16 cellular contexts compared by ENCODE assay signal in the genomic region with DNA sequence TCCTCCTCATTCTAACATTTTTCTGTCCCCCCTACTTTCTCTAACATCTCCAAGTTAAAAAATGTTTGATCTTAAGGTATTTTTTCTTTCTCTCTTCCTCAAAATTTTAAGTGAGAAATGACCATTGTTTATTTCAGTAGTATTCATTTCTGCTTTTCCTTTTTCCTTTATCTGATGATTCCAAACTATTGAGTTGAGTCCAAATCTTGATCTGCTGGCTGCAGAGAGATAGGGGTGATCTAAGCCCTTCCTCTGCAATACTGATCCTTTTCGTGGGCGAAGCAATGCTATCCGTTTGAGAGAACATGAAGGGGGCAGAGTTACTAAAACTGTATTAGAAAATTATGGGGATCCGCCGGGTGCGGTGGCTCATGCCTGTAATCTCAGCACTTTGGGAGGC. TPM values are rescaled to one million over a fixed set of nuclear protein-coding genes. Genes with fewer than 3 reads are reported as not detected.
DNase-seq lines count a peak whose midpoint lies in the region; ATAC-seq, FAIRE-seq and TF ChIP-seq lines count a peak whose summit lies in the region.
"Had no signal": no experiment of that assay in that cellular context is flagged by ENCODE, and none has a peak within 500 bp of the region (broad histone marks: within the 10 kb centered on the region; RNA-seq: fewer than 3 reads in every experiment).

No MANE protein-coding gene starts in this region.

- no peak for ATAC-seq in CD8-positive, alpha-beta T cell
- ATAC-seq in HG02678 (IDR thresholded peaks at IDR 0.05; ENCODE audit: unreplicated experiment) = no peak
- no peak for ATAC-seq in HG03439 (IDR thresholded peaks at IDR 0.05; ENCODE audit: unreplicated experiment)
- ATAC-seq in HG02870 (IDR thresholded peaks at IDR 0.05; ENCODE audit: unreplicated experiment) = no peak

- peaks cover 15% of the 10 kb centered on the region for H3K23me2 ChIP-seq in H1 (ENCODE audit: low read depth, low read length)

- H3K36me3 Mint-ChIP-seq in CD8-positive, alpha-beta T cell = no peaks in the 10 kb centered on the region

- H3K27ac ChIP-seq in CD8-positive, alpha-beta T cell (ENCODE audit: low read depth, low read length) = no peak overlapping the region
- no peak overlapping the region for H3K27ac ChIP-seq in H1 (ENCODE audit: low read depth, low read length)
- peak overlapping the region; percentile 98 for H3K27ac ChIP-seq in neural cell (ENCODE audit: low read length)
- H3K27ac ChIP-seq: BLaER1 treated with 17β-estradiol and CSF1 and Interleukin-3, amounts not matched to agents 10 nM and 100 nM; esophagus squamous epithelium; tibial nerve had no signal

- DNase-seq in CD8-positive, alpha-beta T cell = no peak
- DNase-seq in NCI-H2227 treated with DMSO at 0.1 percent for 48 hours (lab: John Stamatoyannopoulos, UW) = peak; percentile 44
- no peak for DNase-seq in H1 (ENCODE audit: low read depth in 1 of 2, low spot score in 2 of 2)
- no peak for DNase-seq in DMS79 treated with DMSO at 0.1 percent for 48 hours (lab: John Stamatoyannopoulos, UW)
- DNase-seq: activated CD4-positive, CD25-positive, alpha-beta regulatory T cell; activated naive CD8-positive, alpha-beta T cell treated with anti-CD3 and anti-CD28 coated beads, Interleukin-2, amount 10 ng/mL, durations not matched to agents 7 days and 5 days; esophagus squamous epithelium; SW 1271 had no signal

- FAIRE-seq in H1 (lab: Jason Lieb, UNC) = no peak
- FAIRE-seq: GM12892 had no signal

- peaks cover 60% of the 10 kb centered on the region for H3K27me3 Mint-ChIP-seq in CD8-positive, alpha-beta T cell (ENCODE audit: low read depth)

- intact Hi-C loops in CD8-positive, alpha-beta T cell (cut with DNase I, micrococcal nuclease) = no loop called here

- peaks cover 2% of the 10 kb centered on the region; the same call in 1 of the 2 replicates for H3K79me1 ChIP-seq in H1 (ENCODE audit: low read depth, low read length)

- H3K4ac ChIP-seq in H1 (replicated peaks; ENCODE audit: insufficient read length, low read depth, low read length) = no peak overlapping the region

- no peak for TF ChIP-seq RAD21 in H1 (IDR thresholded peaks at IDR 0.05 in 1 of 2, conservative IDR thresholded peaks at IDR 0.05 in 1 of 2; ENCODE audit: low read depth in 2 of 2, low read length in 2 of 2)
- no peak for TF ChIP-seq RAD21 in neural cell (conservative IDR thresholded peaks at IDR 0.05)

- no peak overlapping the region for H3K27ac Mint-ChIP-seq in CD8-positive, alpha-beta T cell
- H3K27ac Mint-ChIP-seq: activated naive CD8-positive, alpha-beta T cell treated with anti-CD3 and anti-CD28 coated beads, Interleukin-2, amount 10 ng/mL, durations not matched to agents 7 days and 5 days had no signal

- H4K5ac ChIP-seq in H1 (ENCODE audit: insufficient read length, low read depth, low read length) = no peak overlapping the region

- no peak overlapping the region; the same call in 1 of the 2 replicates for H3K18ac ChIP-seq in H1 (ENCODE audit: extremely low read depth, low read length)

- H3K4me3 ChIP-seq in CD8-positive, alpha-beta T cell (ENCODE audit: low read depth, low read length) = no peak overlapping the region
- H3K4me3 ChIP-seq in H1 (ENCODE audit: extremely low read depth in 1 of 4, insufficient read depth in 2 of 4, low read depth in 3 of 4, low read length in 4 of 4) = peak overlapping the region; percentile 54 to 87 (median 67); a peak in 5 of 8 replicates
- peak overlapping the region; percentile 90 for H3K4me3 ChIP-seq in neural cell (ENCODE audit: low read length)
- H3K4me3 ChIP-seq: BLaER1 treated with 17β-estradiol and CSF1 and Interleukin-3, amounts not matched to agents 10 nM and 100 nM; lung had no signal

- H2BK15ac ChIP-seq in H1 (ENCODE audit: low read length) = no peak overlapping the region

- no peak overlapping the region for H4K91ac ChIP-seq in H1 (replicated peaks; ENCODE audit: insufficient read length, low read length)

- no peaks in the 10 kb centered on the region for H3K36me3 ChIP-seq in CD8-positive, alpha-beta T cell (ENCODE audit: insufficient read depth, low read length)
- H3K36me3 ChIP-seq in H1 (ENCODE audit: control insufficient read depth in 2 of 4, insufficient read depth in 4 of 4, low read length in 3 of 4) (no peaks in the 10 kb centered on the region), neural cell (ENCODE audit: insufficient read depth, low read length) (no peaks in the 10 kb centered on the region)
- H3K36me3 ChIP-seq: BLaER1 treated with 17β-estradiol and CSF1 and Interleukin-3, amounts not matched to agents 10 nM and 100 nM; esophagus squamous epithelium; tibial nerve had no signal

- no peaks in the 10 kb centered on the region for H3K9me3 Mint-ChIP-seq in CD8-positive, alpha-beta T cell
- H3K9me3 Mint-ChIP-seq: activated naive CD8-positive, alpha-beta T cell treated with anti-CD3 and anti-CD28 coated beads, Interleukin-2, amount 10 ng/mL, durations not matched to agents 7 days and 5 days had no signal

- H4K8ac ChIP-seq in H1 (ENCODE audit: extremely low read depth, insufficient read depth, low read length) = no peak overlapping the region

- peaks cover 4% of the 10 kb centered on the region for H3F3A ChIP-seq in neural cell (ENCODE audit: insufficient read depth, low read length, poor library complexity, severe bottlenecking)

- H2AK5ac ChIP-seq in H1 (ENCODE audit: low read depth, low read length) = no peak overlapping the region

- H2BK20ac ChIP-seq in H1 (ENCODE audit: low read length) = no peak overlapping the region

- POLR2A ChIA-PET in CD8-positive, alpha-beta T cell (lab: Charles Lee) = no interaction called here
- POLR2A ChIA-PET in H1 (lab: Charles Lee; ENCODE audit: partially characterized antibody) = interaction anchor here (1.0 to 3.6 kb wide), 6 partner anchors 11 to 63 kb away, joined by 3 to 17 read pairs (median 4); no protein-coding TSS in a partner anchor

- H3K4me2 ChIP-seq in H1 (ENCODE audit: insufficient read depth in 1 of 2, low read depth in 2 of 2, low read length in 2 of 2) (peak overlapping the region; percentile 95 to 97), neural cell (ENCODE audit: low read length) (peak overlapping the region; percentile 71)
- H3K4me2 ChIP-seq: BLaER1 treated with 17β-estradiol and CSF1 and Interleukin-3, amounts not matched to agents 10 nM and 100 nM had no signal

- peak overlapping the region; percentile 38 for H3K4me3 Mint-ChIP-seq in CD8-positive, alpha-beta T cell

- 0 out of 2 replicates have a peak overlapping the region, but pooled peaks have one; percentile 98 for H2BK12ac ChIP-seq in H1 (ENCODE audit: low read depth, low read length)

- no peak for TF ChIP-seq POLR2A in H1 (IDR thresholded peaks at IDR 0.05; ENCODE audit: control extremely low read depth in 1 of 2, low read depth in 2 of 2, low read length in 2 of 2)

- no peaks in the 10 kb centered on the region for H3K9me2 ChIP-seq in neural cell (ENCODE audit: insufficient read depth, low read length)

- H3K79me2 ChIP-seq in H1 (ENCODE audit: control insufficient read depth in 1 of 2, insufficient read depth in 2 of 2, low read length in 2 of 2) = no peaks in the 10 kb centered on the region; a peak in 1 of 4 replicates
- H3K79me2 ChIP-seq in neural cell (replicated peaks; ENCODE audit: insufficient read depth, low read length) = peaks cover 35% of the 10 kb centered on the region

- no peak overlapping the region for H2BK120ac ChIP-seq in H1 (replicated peaks; ENCODE audit: low read depth, low read length)

- H3K14ac ChIP-seq in H1 (ENCODE audit: insufficient read length) = no peak overlapping the region

- H3K4me1 Mint-ChIP-seq in CD8-positive, alpha-beta T cell (ENCODE audit: low read depth) = peaks cover 27% of the 10 kb centered on the region

- peaks cover 29% of the 10 kb centered on the region for H3K27me3 ChIP-seq in CD8-positive, alpha-beta T cell (ENCODE audit: insufficient read depth, low read length)
- H3K27me3 ChIP-seq in H1 (replicated peaks in 1 of 4; ENCODE audit: control insufficient read depth in 3 of 4, extremely low read depth in 1 of 4, insufficient read depth in 3 of 4, low read length in 3 of 4) (peaks cover 2 to 15% (median 12%) of the 10 kb centered on the region in 4 experiments; a peak in 6 of 7 replicates), neural cell (ENCODE audit: insufficient read depth, low read depth, low read length) (no peaks in the 10 kb centered on the region)
- H3K27me3 ChIP-seq: BLaER1 treated with 17β-estradiol and CSF1 and Interleukin-3, amounts not matched to agents 10 nM and 100 nM had no signal

- no peaks in the 10 kb centered on the region for H4K20me1 ChIP-seq in H1 (replicated peaks in 1 of 2; ENCODE audit: control insufficient read depth in 1 of 2, insufficient read depth in 2 of 2, low read length in 2 of 2)
- H4K20me1 ChIP-seq in neural cell (ENCODE audit: insufficient read depth) = peaks cover 7% of the 10 kb centered on the region
- H4K20me1 ChIP-seq: BLaER1 treated with 17β-estradiol and CSF1 and Interleukin-3, amounts not matched to agents 10 nM and 100 nM had no signal

- 91% methylated on average over 6 of the region's 6 CpGs; no CpG with 5 or more reads in 1 of the 2 experiments for WGBS in H1 (ENCODE audit: extremely low coverage in 1 of 2, insufficient coverage in 1 of 2, insufficient read length in 1 of 2, insufficient replicate concordance in 2 of 2, low coverage in 1 of 2, low lambda C conversion rate in 2 of 2, missing lambda C conversion rate in 1 of 2), 2 experiments

- H3K9ac ChIP-seq in H1 (replicated peaks in 1 of 4; ENCODE audit: extremely low read depth in 1 of 4, low read depth in 3 of 4, low read length in 3 of 4) (peak overlapping the region in 1 of 4 experiments; percentile 48; a peak in 3 of 7 replicates), neural cell (ENCODE audit: low read length) (peak overlapping the region; percentile 97)
- H3K9ac ChIP-seq: BLaER1 treated with 17β-estradiol and CSF1 and Interleukin-3, amounts not matched to agents 10 nM and 100 nM had no signal

- H3K56ac ChIP-seq in H1 (replicated peaks; ENCODE audit: insufficient read length, low read depth, low read length) = no peak overlapping the region

- no peak overlapping the region for H2BK5ac ChIP-seq in H1 (ENCODE audit: low read depth, low read length)

- H3K9me3 ChIP-seq in CD8-positive, alpha-beta T cell (ENCODE audit: low read length) = no peaks in the 10 kb centered on the region
- no peaks in the 10 kb centered on the region for H3K9me3 ChIP-seq in H1 (ENCODE audit: insufficient read depth in 2 of 2, low read depth in 1 of 2, low read length in 1 of 2)
- no peaks in the 10 kb centered on the region for H3K9me3 ChIP-seq in neural cell (ENCODE audit: low read length)
- H3K9me3 ChIP-seq: esophagus squamous epithelium, tibial nerve had no signal

- CTCF ChIA-PET in CD8-positive, alpha-beta T cell (lab: Charles Lee) = no interaction called here
- CTCF ChIA-PET in H1 (lab: Charles Lee; ENCODE audit: partially characterized antibody) = interaction anchor here (0.6 to 1.8 kb wide), 7 partner anchors 13 to 148 kb away, joined by 3 to 4 read pairs (median 3); no protein-coding TSS in a partner anchor

- TF ChIP-seq CTCF in CD8-positive, alpha-beta T cell (IDR thresholded peaks at IDR 0.05) = no peak
- TF ChIP-seq CTCF in H1 (IDR thresholded peaks at IDR 0.05; ENCODE audit: control extremely low read depth in 1 of 3, insufficient read depth in 1 of 3, low read depth in 1 of 3, low read length in 3 of 3) = no peak
- TF ChIP-seq CTCF in neural cell (IDR thresholded peaks at IDR 0.05; ENCODE audit: poor library complexity, severe bottlenecking) = no peak

- H2AFZ ChIP-seq in H1 (ENCODE audit: low read length) (peak overlapping the region; percentile 99; the same call in 1 of the 2 replicates), neural cell (ENCODE audit: low read depth, low read length) (peak overlapping the region; percentile 90)

- peaks cover 22% of the 10 kb centered on the region for H3K4me1 ChIP-seq in CD8-positive, alpha-beta T cell (ENCODE audit: insufficient read depth, low read length)
- H3K4me1 ChIP-seq in H1 (replicated peaks in 1 of 4; ENCODE audit: control insufficient read depth in 3 of 4, insufficient read depth in 4 of 4, low read length in 3 of 4) = peaks cover 3 to 9% (median 7%) of the 10 kb centered on the region in 4 experiments
- H3K4me1 ChIP-seq: BLaER1 treated with 17β-estradiol and CSF1 and Interleukin-3, amounts not matched to agents 10 nM and 100 nM had no signal

- H3K23ac ChIP-seq in H1 (ENCODE audit: insufficient read length) = no peak overlapping the region

- TF ChIP-seq EP300 in H1 (IDR thresholded peaks at IDR 0.05; ENCODE audit: borderline replicate concordance in 1 of 2, low read depth in 2 of 2, low read length in 2 of 2) (no peak), neural cell (conservative IDR thresholded peaks at IDR 0.05; ENCODE audit: poor library complexity, severe bottlenecking) (no peak)

RNA-seq across cellular contexts. Expression of gene NMNAT2, which starts 0.5 kb away (rescaled TPM):
- not detected for total RNA-seq in CD8-positive, alpha-beta T cell
- 20.9 and 23.8 TPM in 2 replicates for total RNA-seq in H1 (2021; fragmentation: NEBNext Ultra II Directional; extraction: Animal tissue kit (Norgen Biotek cat#: 25700))
- 6.5 and 15.7 TPM in 2 replicates for polyA plus RNA-seq in H1 (2011; rRNA removed)
- 8.1 TPM for polyA plus RNA-seq in H1 (2011; cell fraction: cytosol; rRNA removed)
- polyA plus RNA-seq in H1 (2011; cell fraction: nucleus; rRNA removed) = 16.2 TPM
- polyA plus RNA-seq in H1 (2012, experiment 1 of 2) = 11.2 to 17.4 TPM (median 13.5 TPM) in 4 replicates
- polyA plus RNA-seq in H1 (2012, experiment 2 of 2) = 1.3 TPM
- 12.3 TPM for polyA plus RNA-seq in H1 (2013, experiment 1 of 2)
- polyA plus RNA-seq in H1 (2013, experiment 2 of 2) = 14.0 TPM
- polyA minus RNA-seq in H1 (2011; rRNA and poly(A)+ RNA removed) = 15.5 and 24.1 TPM in 2 replicates
- 5.6 TPM for polyA minus RNA-seq in H1 (2011; cell fraction: cytosol; rRNA and poly(A)+ RNA removed)
- 8.1 TPM for polyA minus RNA-seq in H1 (2011; cell fraction: nucleus; rRNA and poly(A)+ RNA removed)
- polyA plus RNA-seq in neural cell = 43.8 and 50.2 TPM in 2 replicates
- 90.3 and 99.2 TPM in 2 replicates for polyA minus RNA-seq in neural cell
- total RNA-seq: activated naive CD8-positive, alpha-beta T cell treated with anti-CD3 and anti-CD28 coated beads, Interleukin-2, amount 10 ng/mL, durations not matched to agents 7 days and 5 days had no signal

RNA-seq across cellular contexts. Expression of gene SMG7, which starts 53.6 kb away (rescaled TPM):
- total RNA-seq in CD8-positive, alpha-beta T cell = 10 to 100 TPM; 38.9 to 42.8 TPM
- 61.2 and 65.6 TPM in 2 replicates for total RNA-seq in H1 (2021; fragmentation: NEBNext Ultra II Directional; extraction: Animal tissue kit (Norgen Biotek cat#: 25700))
- 29.9 and 39.3 TPM in 2 replicates for polyA plus RNA-seq in H1 (2011; rRNA removed)
- 29.6 TPM for polyA plus RNA-seq in H1 (2011; cell fraction: cytosol; rRNA removed)
- 43.7 TPM for polyA plus RNA-seq in H1 (2011; cell fraction: nucleus; rRNA removed)
- 31.0 to 49.0 TPM (median 37.6 TPM) in 4 replicates for polyA plus RNA-seq in H1 (2012, experiment 1 of 2)
- polyA plus RNA-seq in H1 (2012, experiment 2 of 2) = 7.1 TPM
- 41.0 TPM for polyA plus RNA-seq in H1 (2013, experiment 1 of 2)
- polyA plus RNA-seq in H1 (2013, experiment 2 of 2) = 40.7 TPM
- 87.7 and 139 TPM in 2 replicates for polyA minus RNA-seq in H1 (2011; rRNA and poly(A)+ RNA removed)
- 33.3 TPM for polyA minus RNA-seq in H1 (2011; cell fraction: cytosol; rRNA and poly(A)+ RNA removed)
- polyA minus RNA-seq in H1 (2011; cell fraction: nucleus; rRNA and poly(A)+ RNA removed) = 81.4 TPM
- 17.1 and 19.1 TPM in 2 replicates for polyA plus RNA-seq in neural cell
- polyA minus RNA-seq in neural cell = 75.0 and 111 TPM in 2 replicates

Comparison
In these comparisons a context has a peak if more than half of its experiments do, and no peak if none do; other contexts are left out.
1. RNA of gene NMNAT2, which starts 0.5 kb away (total RNA-seq): 20.9 to 23.8 TPM in H1; not detected in CD8-positive, alpha-beta T cell; every median in the first group is over 10 times any median in the second.